In genomic region chr11:28393348-28393747, GRCh38 we compare ENCODE assay signal across 26 cellular contexts.
"Had no signal": no experiment of that assay in that cellular context is flagged by ENCODE, and none has a peak within 500 bp of the region (broad histone marks: within the 10 kb centered on the region; RNA-seq: fewer than 3 reads in every experiment).

No MANE protein-coding gene starts in this region.

- H3K4me3 ChIP-seq: coronary artery, esophagus muscularis mucosa, gastroesophageal sphincter, pancreas, sigmoid colon, skin epidermis, spleen, testis, tibial artery had no signal

- H3K4me1 ChIP-seq: esophagus muscularis mucosa, foreskin keratinocyte, gastroesophageal sphincter, pancreas, sigmoid colon, spleen, testis, tibial artery had no signal

- DNase-seq: dermis blood vessel endothelial cell; effector memory CD4-positive, alpha-beta T cell; foreskin keratinocyte; hypothalamus; immature natural killer cell; islet precursor cell; kidney glomerular epithelial cell; mesendoderm; naive B cell; pancreas; sigmoid colon; spleen; stimulated activated CD4-positive, alpha-beta T cell treated with anti-CD3 and anti-CD28 coated beads, Interleukin-4, amount 100 ng/mL, for 4 hours; stimulated activated naive CD8-positive, alpha-beta T cell treated with anti-CD3 and anti-CD28 coated beads, Interleukin-15, Interleukin-2, amounts not matched to agents 100 U/mL and 50 U/mL, for 24 hours; substantia nigra; testis; tibial artery had no signal

- ATAC-seq: foreskin keratinocyte; gastroesophageal sphincter; natural killer cell treated with Interleukin-12 subunit alpha and Interleukin-12 subunit beta and Interleukin-15 and Interleukin-18, amount 100 ng/mL, for 72 hours; pancreas; stimulated activated memory B cell treated with anti-CD40 and anti-IgM and Interleukin-4, amounts not matched to agents 10 μg/mL and 1 μg/mL and 100 μg/mL, for 72 hours; stimulated activated naive CD8-positive, alpha-beta T cell treated with anti-CD3 and anti-CD28 coated beads, Interleukin-15, Interleukin-2, amounts not matched to agents 100 U/mL and 50 U/mL, for 24 hours had no signal

- H3K36me3 ChIP-seq: esophagus muscularis mucosa, gastroesophageal sphincter, neutrophil, pancreas, sigmoid colon, spleen, tibial artery had no signal

- H3K9me3 ChIP-seq: esophagus muscularis mucosa, gastroesophageal sphincter, neutrophil, sigmoid colon, testis, tibial artery had no signal

- H3K27me3 Mint-ChIP-seq: naive B cell; natural killer cell treated with Interleukin-12 subunit alpha and Interleukin-12 subunit beta and Interleukin-15 and Interleukin-18, amount 100 ng/mL, for 72 hours; stimulated activated memory B cell treated with anti-CD40 and anti-IgM and Interleukin-4, amounts not matched to agents 10 μg/mL and 1 μg/mL and 100 μg/mL, for 72 hours; type B pancreatic cell had no signal

- H3K27me3 ChIP-seq: esophagus muscularis mucosa, foreskin keratinocyte, gastroesophageal sphincter, neutrophil, pancreas, sigmoid colon, spleen, testis, tibial artery had no signal

- H3K4me1 Mint-ChIP-seq: immature natural killer cell; naive B cell; neural crest cell; stimulated activated memory B cell treated with anti-CD40 and anti-IgM and Interleukin-4, amounts not matched to agents 10 μg/mL and 1 μg/mL and 100 μg/mL, for 72 hours had no signal

- H3K27ac ChIP-seq: coronary artery, esophagus muscularis mucosa, foreskin keratinocyte, gastroesophageal sphincter, neutrophil, pancreas, sigmoid colon, skin epidermis, spleen, testis, tibial artery had no signal

- H3K27ac Mint-ChIP-seq: immature natural killer cell; naive B cell; natural killer cell treated with Interleukin-12 subunit alpha and Interleukin-12 subunit beta and Interleukin-15 and Interleukin-18, amount 100 ng/mL, for 72 hours; stimulated activated memory B cell treated with anti-CD40 and anti-IgM and Interleukin-4, amounts not matched to agents 10 μg/mL and 1 μg/mL and 100 μg/mL, for 72 hours; type B pancreatic cell had no signal

- H3K9me3 Mint-ChIP-seq: neural crest cell, type B pancreatic cell had no signal

- H3K4me3 Mint-ChIP-seq: immature natural killer cell; naive B cell; natural killer cell treated with Interleukin-12 subunit alpha and Interleukin-12 subunit beta and Interleukin-15 and Interleukin-18, amount 100 ng/mL, for 72 hours; neural crest cell; stimulated activated memory B cell treated with anti-CD40 and anti-IgM and Interleukin-4, amounts not matched to agents 10 μg/mL and 1 μg/mL and 100 μg/mL, for 72 hours; type B pancreatic cell had no signal

- H3K36me3 Mint-ChIP-seq: naive B cell; natural killer cell treated with Interleukin-12 subunit alpha and Interleukin-12 subunit beta and Interleukin-15 and Interleukin-18, amount 100 ng/mL, for 72 hours; stimulated activated memory B cell treated with anti-CD40 and anti-IgM and Interleukin-4, amounts not matched to agents 10 μg/mL and 1 μg/mL and 100 μg/mL, for 72 hours; type B pancreatic cell had no signal
